Comparison of ENCODE assay signal across 8 cellular contexts in the genomic region with DNA sequence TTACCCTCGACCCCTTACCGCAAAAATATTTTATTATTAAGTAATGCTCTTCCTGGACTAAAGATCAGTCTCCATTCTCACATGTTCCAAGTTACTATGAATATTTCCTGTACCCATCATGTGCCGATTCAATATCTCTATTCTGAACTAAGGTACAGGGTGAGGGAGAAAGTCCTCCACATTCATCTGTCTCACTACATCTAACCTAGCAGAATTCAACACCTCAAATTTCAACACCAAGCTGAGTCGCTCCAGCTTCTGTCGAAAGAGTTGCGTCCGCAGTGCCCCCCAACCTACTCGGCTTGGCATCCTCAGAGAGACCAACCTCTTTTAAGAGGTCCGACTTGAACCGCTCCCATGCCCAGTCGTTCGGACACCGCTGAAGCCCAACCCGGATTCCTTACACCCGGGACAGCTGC. TPM values are rescaled to one million over a fixed set of nuclear protein-coding genes. Genes with fewer than 3 reads are reported as not detected.
A peak's percentile ranks its signal among the peaks of the same experiment; 100 is the strongest.
DNase-seq lines count a peak whose midpoint lies in the region; ATAC-seq and TF ChIP-seq lines count a peak whose summit lies in the region.

No MANE protein-coding gene starts in this region.

- peaks cover 7% of the 10 kb centered on the region for H3K9me3 Mint-ChIP-seq in activated CD4-positive, alpha-beta T cell treated with anti-CD3 and anti-CD28 coated beads, Interleukin-2, amount 10 ng/mL, durations not matched to agents 7 days and 5 days
- H3K9me3 Mint-ChIP-seq in activated naive CD4-positive, alpha-beta T cell treated with anti-CD3 and anti-CD28 coated beads, Interleukin-2, amount 50 U/mL, for 72 hours: no peaks in the 10 kb centered on the region

- peak overlapping the region; percentile 89 for H3K27ac Mint-ChIP-seq in activated CD4-positive, alpha-beta T cell treated with anti-CD3 and anti-CD28 coated beads, Interleukin-2, amount 10 ng/mL, durations not matched to agents 7 days and 5 days
- peak overlapping the region; percentile 95 to 97 for H3K27ac Mint-ChIP-seq in activated naive CD4-positive, alpha-beta T cell treated with anti-CD3 and anti-CD28 coated beads, Interleukin-2, amount 50 U/mL, for 72 hours

- peaks cover 0 to 36% of the 10 kb centered on the region in 2 donors for H3K4me1 ChIP-seq in right atrium auricular region

- no peaks in the 10 kb centered on the region for H3K27me3 ChIP-seq in right atrium auricular region

- no peaks in the 10 kb centered on the region for H3K9me3 ChIP-seq in right atrium auricular region

- H3K27me3 Mint-ChIP-seq in activated CD4-positive, alpha-beta T cell treated with anti-CD3 and anti-CD28 coated beads, Interleukin-2, amount 10 ng/mL, durations not matched to agents 7 days and 5 days: no peaks in the 10 kb centered on the region

- DNase-seq in activated CD4-positive, alpha-beta T cell treated with anti-CD3 and anti-CD28 coated beads, Interleukin-2, amount 10 ng/mL, durations not matched to agents 7 days and 5 days: no peak
- DNase-seq in activated CD4-positive, alpha-beta T cell treated with anti-CD3 and anti-CD28 coated beads, Interleukin-2, amount 50 U/mL, for 1 hour: no peak
- DNase-seq in activated naive CD4-positive, alpha-beta T cell treated with anti-CD3 and anti-CD28 coated beads, Interleukin-2, amount 50 U/mL, for 72 hours (ENCODE audit: low spot score in 2 of 2): peak; percentile 12 to 61
- DNase-seq in right atrium auricular region (ENCODE audit: low spot score) (no peak), retinal pigment epithelial cell (ENCODE audit: low read depth) (no peak), OCI-M1 (lab: John Stamatoyannopoulos, UW) (no peak)

- ATAC-seq in HG03460 (IDR thresholded peaks at IDR 0.05; ENCODE audit: unreplicated experiment) (peak; percentile 9), HG02763 (IDR thresholded peaks at IDR 0.05; ENCODE audit: unreplicated experiment) (no peak)
- no peak for ATAC-seq in activated naive CD4-positive, alpha-beta T cell treated with anti-CD3 and anti-CD28 coated beads, Interleukin-2, amount 50 U/mL, for 72 hours

- TF ChIP-seq CTCF in right atrium auricular region (IDR thresholded peaks at IDR 0.05) (no peak), retinal pigment epithelial cell (conservative IDR thresholded peaks at IDR 0.05; ENCODE audit: low read depth, low read length) (no peak)

- H3K27ac ChIP-seq in right atrium auricular region: peak overlapping the region; percentile 94 to 98

- H3K4me3 ChIP-seq in right atrium auricular region: peak overlapping the region; percentile 91 to 95
- peak overlapping the region; percentile 94 for H3K4me3 ChIP-seq in retinal pigment epithelial cell (ENCODE audit: low read length)

- no peaks in the 10 kb centered on the region for H3K36me3 ChIP-seq in right atrium auricular region

- CTCF ChIA-PET in activated CD4-positive, alpha-beta T cell treated with anti-CD3 and anti-CD28 coated beads, Interleukin-2, amount 10 ng/mL, durations not matched to agents 7 days and 5 days (lab: Charles Lee): interaction anchor here (1.0 kb wide), 2 partner anchors 65 to 96 kb away, joined by 3 read pairs; no protein-coding TSS in a partner anchor

- POLR2A ChIA-PET in activated CD4-positive, alpha-beta T cell treated with anti-CD3 and anti-CD28 coated beads, Interleukin-2, amount 10 ng/mL, durations not matched to agents 7 days and 5 days (lab: Charles Lee): interaction anchor here (1.1 kb wide), 1 partner anchor 57 kb away, joined by 4 read pairs; no protein-coding TSS in a partner anchor

- H3K4me3 Mint-ChIP-seq in activated CD4-positive, alpha-beta T cell treated with anti-CD3 and anti-CD28 coated beads, Interleukin-2, amount 10 ng/mL, durations not matched to agents 7 days and 5 days: peak overlapping the region; percentile 97

- H3K36me3 Mint-ChIP-seq in activated CD4-positive, alpha-beta T cell treated with anti-CD3 and anti-CD28 coated beads, Interleukin-2, amount 10 ng/mL, durations not matched to agents 7 days and 5 days (ENCODE audit: low read depth): peaks cover 23% of the 10 kb centered on the region
- H3K36me3 Mint-ChIP-seq in activated naive CD4-positive, alpha-beta T cell treated with anti-CD3 and anti-CD28 coated beads, Interleukin-2, amount 50 U/mL, for 72 hours: peaks cover 15 to 27% of the 10 kb centered on the region in 2 donors

- peaks cover 48% of the 10 kb centered on the region for H3K4me1 Mint-ChIP-seq in activated CD4-positive, alpha-beta T cell treated with anti-CD3 and anti-CD28 coated beads, Interleukin-2, amount 10 ng/mL, durations not matched to agents 7 days and 5 days

RNA-seq across cellular contexts. Expression of a gene that starts 1.0 kb away (rescaled TPM):
- 10 to 100 TPM; 27.8 to 29.0 TPM for total RNA-seq in activated CD4-positive, alpha-beta T cell treated with anti-CD3 and anti-CD28 coated beads, Interleukin-2, amount 10 ng/mL, durations not matched to agents 7 days and 5 days
- 10 to 100 TPM; 30.3 to 32.5 TPM for total RNA-seq in activated naive CD4-positive, alpha-beta T cell treated with anti-CD3 and anti-CD28 coated beads, Interleukin-2, amount 50 U/mL, for 72 hours
- total RNA-seq in right atrium auricular region: 10 to 100 TPM; 12.3 to 12.6 TPM

RNA-seq across cellular contexts. Expression of a gene that starts 1.3 kb away (rescaled TPM):
- 10 to 100 TPM; 27.1 to 30.3 TPM for total RNA-seq in activated CD4-positive, alpha-beta T cell treated with anti-CD3 and anti-CD28 coated beads, Interleukin-2, amount 10 ng/mL, durations not matched to agents 7 days and 5 days
- total RNA-seq in activated naive CD4-positive, alpha-beta T cell treated with anti-CD3 and anti-CD28 coated beads, Interleukin-2, amount 50 U/mL, for 72 hours: 10 to 100 TPM; 35.4 to 44.7 TPM
- total RNA-seq in right atrium auricular region: 10 to 100 TPM; 19.1 to 21.1 TPM

Comparison
In these comparisons a context has a peak if more than half of its experiments do, and no peak if none do; other contexts are left out.
1. DNase-seq: peak in activated naive CD4-positive, alpha-beta T cell treated with anti-CD3 and anti-CD28 coated beads, Interleukin-2, amount 50 U/mL, for 72 hours (2 of 2); none in activated CD4-positive, alpha-beta T cell treated with anti-CD3 and anti-CD28 coated beads, Interleukin-2, amount 10 ng/mL, durations not matched to agents 7 days and 5 days (single experiment), activated CD4-positive, alpha-beta T cell treated with anti-CD3 and anti-CD28 coated beads, Interleukin-2, amount 50 U/mL, for 1 hour (single experiment), right atrium auricular region (single experiment), retinal pigment epithelial cell (single experiment) and OCI-M1 (single experiment).